Comparison of ENCODE assay signal across 21 cellular contexts in the genomic region with DNA sequence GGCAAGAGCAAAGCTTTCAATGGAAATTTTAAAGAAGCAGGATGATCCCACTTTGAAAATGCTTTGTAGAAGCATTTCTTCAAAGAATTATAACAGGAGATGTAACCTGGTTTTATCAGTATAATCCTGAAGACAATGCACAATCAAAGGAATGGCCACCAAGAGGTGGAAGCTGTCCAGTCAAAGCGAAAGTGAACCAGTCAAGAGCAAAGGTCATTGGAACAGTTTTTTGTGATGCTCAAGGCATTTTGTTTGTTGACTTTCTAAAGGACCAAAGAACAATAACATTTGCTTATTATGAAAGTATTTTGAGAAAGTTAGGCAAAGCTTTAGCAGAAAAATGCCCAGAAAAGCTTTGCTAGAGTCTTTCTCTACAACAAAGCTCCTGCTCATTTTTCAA. TPM values are rescaled to one million over a fixed set of nuclear protein-coding genes. Genes with fewer than 3 reads are reported as not detected.
DNase-seq lines count a peak whose midpoint lies in the region; ATAC-seq, FAIRE-seq and TF ChIP-seq lines count a peak whose summit lies in the region.
"Had no signal": no experiment of that assay in that cellular context is flagged by ENCODE, and none has a peak within 500 bp of the region (broad histone marks: within the 10 kb centered on the region; RNA-seq: fewer than 3 reads in every experiment).

No MANE protein-coding gene starts in this region.

- H4K20me1 ChIP-seq in K562 (replicated peaks; ENCODE audit: control insufficient read depth, insufficient read depth, low read length), result no peaks in the 10 kb centered on the region

- peaks cover 16% of the 10 kb centered on the region for H3K9me3 Mint-ChIP-seq in activated CD8-positive, alpha-beta T cell treated with anti-CD3 and anti-CD28 coated beads for 36 hours
- peaks cover 11% of the 10 kb centered on the region for H3K9me3 Mint-ChIP-seq in activated CD8-positive, alpha-beta T cell treated with anti-CD3 and anti-CD28 coated beads, Interleukin-2, amount 10 ng/mL, durations not matched to agents 7 days and 5 days (ENCODE audit: insufficient read depth)
- no peaks in the 10 kb centered on the region for H3K9me3 Mint-ChIP-seq in stimulated activated effector memory CD8-positive, alpha-beta T cell treated with anti-CD3 and anti-CD28 coated beads, Interleukin-12 subunit alpha, Interleukin-12 subunit beta, amount 100 ng/mL, for 72 hours
- peaks cover 6% of the 10 kb centered on the region for H3K9me3 Mint-ChIP-seq in chondrocyte (ENCODE audit: low read depth)

- H3K4me3 Mint-ChIP-seq in activated CD8-positive, alpha-beta T cell treated with anti-CD3 and anti-CD28 coated beads for 36 hours, result no peak overlapping the region
- H3K4me3 Mint-ChIP-seq in activated CD8-positive, alpha-beta T cell treated with anti-CD3 and anti-CD28 coated beads, Interleukin-2, amount 10 ng/mL, durations not matched to agents 7 days and 5 days, result no peak overlapping the region
- no peak overlapping the region for H3K4me3 Mint-ChIP-seq in stimulated activated effector memory CD8-positive, alpha-beta T cell treated with anti-CD3 and anti-CD28 coated beads, Interleukin-12 subunit alpha, Interleukin-12 subunit beta, amount 100 ng/mL, for 72 hours
- H3K4me3 Mint-ChIP-seq in chondrocyte (ENCODE audit: unreplicated experiment), result no peak overlapping the region

- TF ChIP-seq CTCF in activated CD8-positive, alpha-beta T cell treated with anti-CD3 and anti-CD28 coated beads for 36 hours (IDR thresholded peaks at IDR 0.05), result no peak
- TF ChIP-seq CTCF in K562 (IDR thresholded peaks at IDR 0.05 in 2 of 3, conservative IDR thresholded peaks at IDR 0.05 in 1 of 3; ENCODE audit: insufficient read depth in 2 of 3, low read depth in 1 of 3, low read length in 3 of 3) (no peak), chondrocyte (IDR thresholded peaks at IDR 0.05) (no peak)

- BruUV-seq in K562 (replicated peaks; lab: Mats Ljungman, UMichigan), result no TSS peak

- CTCF ChIA-PET in activated CD8-positive, alpha-beta T cell treated with anti-CD3 and anti-CD28 coated beads for 36 hours (lab: Charles Lee), result interaction anchor here (0.6 to 3.6 kb wide), 8 partner anchors 9 to 62 kb away, joined by 3 to 16 read pairs (median 4); a partner anchor contains a TSS
- CTCF ChIA-PET in activated CD8-positive, alpha-beta T cell treated with anti-CD3 and anti-CD28 coated beads, Interleukin-2, amount 10 ng/mL, durations not matched to agents 7 days and 5 days (lab: Charles Lee), result interaction anchor here (1.1 to 3.0 kb wide), 6 partner anchors 8 to 24 kb away, joined by 3 to 10 read pairs (median 4); no protein-coding TSS in a partner anchor
- CTCF ChIA-PET in K562 (lab: Yijun Ruan, JAX; ENCODE audit: low intra/inter-chr PET ratio), result no interaction called here

- no peak for TF ChIP-seq POLR2A in K562 (conservative IDR thresholded peaks at IDR 0.05)

- 45% methylated on average over 1 of the region's 1 CpG for WGBS in K562 (ENCODE audit: insufficient coverage, low coverage, missing lambda C conversion rate)

- H3K27ac ChIP-seq in K562 (ENCODE audit: extremely low read depth, low read depth, low read length), result no peak overlapping the region
- H3K27ac ChIP-seq: C4-2B had no signal

- no peaks in the 10 kb centered on the region for H3K9me1 ChIP-seq in K562 (ENCODE audit: control insufficient read depth, insufficient read depth, low read length)

- intact Hi-C loops in activated CD8-positive, alpha-beta T cell treated with anti-CD3 and anti-CD28 coated beads for 36 hours (cut with micrococcal nuclease), result no loop called here
- intact Hi-C loops in K562 (cut with micrococcal nuclease), result no loop called here

- ATAC-seq in activated CD8-positive, alpha-beta T cell treated with anti-CD3 and anti-CD28 coated beads for 36 hours, result no peak
- no peak for ATAC-seq in activated CD8-positive, alpha-beta T cell treated with anti-CD3 and anti-CD28 coated beads, Interleukin-2, amount 10 ng/mL, durations not matched to agents 7 days and 5 days
- ATAC-seq in K562, result no peak
- no peak for ATAC-seq in stimulated activated effector memory CD8-positive, alpha-beta T cell treated with anti-CD3 and anti-CD28 coated beads, Interleukin-12 subunit alpha, Interleukin-12 subunit beta, amount 100 ng/mL, for 72 hours
- ATAC-seq: SK-N-SH treated with all-trans-retinoic acid at 6 μM for 48 hours had no signal

- no peaks in the 10 kb centered on the region for H3K79me2 ChIP-seq in K562 (ENCODE audit: control insufficient read depth, insufficient read depth, low read length)

- peaks cover 3 to 21% of the 10 kb centered on the region in 2 experiments; a peak in 3 of 5 replicates for H3K4me1 ChIP-seq in K562 (replicated peaks in 1 of 2; ENCODE audit: control insufficient read depth in 2 of 2, insufficient read depth in 2 of 2, low read length in 2 of 2)

- H3K36me3 ChIP-seq in K562 (ENCODE audit: control insufficient read depth, insufficient read depth, low read length), result no peaks in the 10 kb centered on the region

- no peak overlapping the region for H2AFZ ChIP-seq in K562 (ENCODE audit: low read depth, low read length)

- POLR2A ChIA-PET in activated CD8-positive, alpha-beta T cell treated with anti-CD3 and anti-CD28 coated beads for 36 hours (lab: Charles Lee), result interaction anchor here (1.3 kb wide), 1 partner anchor 10 kb away, joined by 4 read pairs; no protein-coding TSS in a partner anchor
- POLR2A ChIA-PET in activated CD8-positive, alpha-beta T cell treated with anti-CD3 and anti-CD28 coated beads, Interleukin-2, amount 10 ng/mL, durations not matched to agents 7 days and 5 days (lab: Charles Lee), result interaction anchor here (2.1 kb wide), 1 partner anchor 17 kb away, joined by 5 read pairs; no protein-coding TSS in a partner anchor
- POLR2A ChIA-PET in K562 (lab: Yijun Ruan, JAX), result no interaction called here

- H3K27ac Mint-ChIP-seq in activated CD8-positive, alpha-beta T cell treated with anti-CD3 and anti-CD28 coated beads for 36 hours, result peak overlapping the region; percentile 70
- no peak overlapping the region for H3K27ac Mint-ChIP-seq in activated CD8-positive, alpha-beta T cell treated with anti-CD3 and anti-CD28 coated beads, Interleukin-2, amount 10 ng/mL, durations not matched to agents 7 days and 5 days
- peak overlapping the region; percentile 32 for H3K27ac Mint-ChIP-seq in stimulated activated effector memory CD8-positive, alpha-beta T cell treated with anti-CD3 and anti-CD28 coated beads, Interleukin-12 subunit alpha, Interleukin-12 subunit beta, amount 100 ng/mL, for 72 hours
- H3K27ac Mint-ChIP-seq in chondrocyte (ENCODE audit: unreplicated experiment), result no peak overlapping the region

- TF ChIP-seq EP300 in K562 (IDR thresholded peaks at IDR 0.05; ENCODE audit: low read length), result no peak

- H3K4me2 ChIP-seq in K562 (ENCODE audit: insufficient read depth, low read length), result no peak overlapping the region

- H3K9me3 ChIP-seq in K562 (replicated peaks; ENCODE audit: control insufficient read depth, insufficient read depth, low read depth, low read length), result no peaks in the 10 kb centered on the region

- H3K36me3 Mint-ChIP-seq in activated CD8-positive, alpha-beta T cell treated with anti-CD3 and anti-CD28 coated beads for 36 hours (ENCODE audit: low read depth), result peaks cover 25% of the 10 kb centered on the region
- H3K36me3 Mint-ChIP-seq in activated CD8-positive, alpha-beta T cell treated with anti-CD3 and anti-CD28 coated beads, Interleukin-2, amount 10 ng/mL, durations not matched to agents 7 days and 5 days (ENCODE audit: low read depth), result peaks cover 18% of the 10 kb centered on the region
- H3K36me3 Mint-ChIP-seq in stimulated activated effector memory CD8-positive, alpha-beta T cell treated with anti-CD3 and anti-CD28 coated beads, Interleukin-12 subunit alpha, Interleukin-12 subunit beta, amount 100 ng/mL, for 72 hours, result no peaks in the 10 kb centered on the region
- no peaks in the 10 kb centered on the region for H3K36me3 Mint-ChIP-seq in chondrocyte (ENCODE audit: low read depth)

- no peaks in the 10 kb centered on the region for H3K27me3 ChIP-seq in K562 (ENCODE audit: control insufficient read depth in 2 of 2, insufficient read depth in 2 of 2, low read length in 2 of 2)

- no peak overlapping the region for H3K9ac ChIP-seq in K562 (ENCODE audit: insufficient read depth in 1 of 2, low read depth in 2 of 2, low read length in 2 of 2)

- H3K4me1 Mint-ChIP-seq in activated CD8-positive, alpha-beta T cell treated with anti-CD3 and anti-CD28 coated beads for 36 hours (ENCODE audit: low read depth), result peaks cover 50% of the 10 kb centered on the region
- peaks cover 32% of the 10 kb centered on the region for H3K4me1 Mint-ChIP-seq in activated CD8-positive, alpha-beta T cell treated with anti-CD3 and anti-CD28 coated beads, Interleukin-2, amount 10 ng/mL, durations not matched to agents 7 days and 5 days (ENCODE audit: low read depth)
- H3K4me1 Mint-ChIP-seq in stimulated activated effector memory CD8-positive, alpha-beta T cell treated with anti-CD3 and anti-CD28 coated beads, Interleukin-12 subunit alpha, Interleukin-12 subunit beta, amount 100 ng/mL, for 72 hours, result peaks cover 38% of the 10 kb centered on the region
- no peaks in the 10 kb centered on the region for H3K4me1 Mint-ChIP-seq in chondrocyte (ENCODE audit: low read depth)

- H3K27me3 Mint-ChIP-seq in activated CD8-positive, alpha-beta T cell treated with anti-CD3 and anti-CD28 coated beads for 36 hours, result no peaks in the 10 kb centered on the region
- H3K27me3 Mint-ChIP-seq in activated CD8-positive, alpha-beta T cell treated with anti-CD3 and anti-CD28 coated beads, Interleukin-2, amount 10 ng/mL, durations not matched to agents 7 days and 5 days (ENCODE audit: low read depth), result no peaks in the 10 kb centered on the region
- H3K27me3 Mint-ChIP-seq in chondrocyte (ENCODE audit: low read depth), result peaks cover 6% of the 10 kb centered on the region

- no peak overlapping the region for H3K4me3 ChIP-seq in K562

- TF ChIP-seq RAD21 in K562 (CRISPR knock-in tag; conservative IDR thresholded peaks at IDR 0.05 in 1 of 2, IDR thresholded peaks at IDR 0.05 in 1 of 2), result no peak

- in situ Hi-C loops in K562 (cut with MboI), result no loop called here

- FAIRE-seq in GM19239 (lab: Jason Lieb, UNC) (peak; percentile 92), K562 (lab: Jason Lieb, UNC) (no peak)
- FAIRE-seq: A204.1, H1, RCC 7860 had no signal

- no peak for DNase-seq in activated CD8-positive, alpha-beta T cell treated with anti-CD3 and anti-CD28 coated beads for 36 hours
- DNase-seq in activated CD8-positive, alpha-beta T cell treated with anti-CD3 and anti-CD28 coated beads, Interleukin-2, amount 10 ng/mL, durations not matched to agents 7 days and 5 days, result no peak
- no peak for DNase-seq in GM19239 (ENCODE audit: insufficient read length, low spot score)
- DNase-seq in K562 (ENCODE audit: extremely low read depth in 1 of 4, low spot score in 3 of 4), result no peak
- DNase-seq in stimulated activated effector memory CD8-positive, alpha-beta T cell treated with anti-CD3 and anti-CD28 coated beads, Interleukin-12 subunit alpha, Interleukin-12 subunit beta, amount 100 ng/mL, for 72 hours (ENCODE audit: low spot score in 2 of 2), result no peak
- DNase-seq in chondrocyte (ENCODE audit: low spot score), result no peak
- no peak for DNase-seq in SW480 (ENCODE audit: low spot score)
- DNase-seq in medulla oblongata (ENCODE audit: extremely low spot score), result no peak
- DNase-seq: Calu3, NCI-H1048, NCI-H146, NCI-H2081, NCI-H510A treated with DMSO at 0.1 percent for 48 hours, NCI-H82, Right ventricle myocardium superior had no signal

RNA-seq across cellular contexts. Expression of a gene that starts 5.5 kb away (rescaled TPM):
- total RNA-seq in activated CD8-positive, alpha-beta T cell treated with anti-CD3 and anti-CD28 coated beads for 36 hours, result 10 to 100 TPM; 18.1 to 20.1 TPM
- 10 to 100 TPM; 14.0 to 15.4 TPM for total RNA-seq in activated CD8-positive, alpha-beta T cell treated with anti-CD3 and anti-CD28 coated beads, Interleukin-2, amount 10 ng/mL, durations not matched to agents 7 days and 5 days
- 3.9 and 4.7 TPM in 2 replicates for total RNA-seq in K562 (2011; cell fraction: chromatin; rRNA removed; ENCODE audit: low replicate concordance)
- 1.5 and 2.4 TPM in 2 replicates for total RNA-seq in K562 (2011; cell fraction: nucleolus; rRNA removed)
- 2.9 and 3.3 TPM in 2 replicates for total RNA-seq in K562 (2011; cell fraction: nucleoplasm; rRNA removed)
- total RNA-seq in K562 (2014; rRNA removed) (0.82 and 1.4 TPM in 2 replicates), K562 (2014; rRNA removed; fragmentation: Illumina TruSeq; extraction: Trizol) (2.2 and 2.5 TPM in 2 replicates), K562 (2015; rRNA removed; fragmentation: Illumina TruSeq; extraction: Trizol) (6.8 TPM in 2 replicates), K562 (2021) (1.9 and 2.5 TPM in 2 replicates), chondrocyte (not detected in 3 replicates)
- polyA plus RNA-seq in K562 (2011; rRNA removed) (2.0 and 7.3 TPM in 2 replicates), K562 (2014; fragmentation: Illumina TruSeq; extraction: Trizol) (3.1 and 3.5 TPM in 2 replicates), K562 (2014; fragmentation: Nextera tagmentation; extraction: Ambion mirVana) (1 to 10 TPM; 1.0 to 1.5 TPM), K562 (2014; rRNA removed) (1.6 and 1.8 TPM in 2 replicates)
- polyA plus RNA-seq in K562 (2011; cell fraction: cytosol; rRNA removed), result 0.37 and 4.0 TPM in 2 replicates
- 2.0 and 6.2 TPM in 2 replicates for polyA plus RNA-seq in K562 (2011; cell fraction: nucleus; rRNA removed)
- polyA plus RNA-seq in K562 (2012), result 3.1 and 5.8 TPM in 2 replicates
- polyA minus RNA-seq in K562 (2011; rRNA and poly(A)+ RNA removed), result 3.3 and 12.3 TPM in 2 replicates
- 0.48 and 1.8 TPM in 2 replicates for polyA minus RNA-seq in K562 (2011; cell fraction: cytosol; rRNA and poly(A)+ RNA removed)
- polyA minus RNA-seq in K562 (2011; cell fraction: nucleus; rRNA and poly(A)+ RNA removed), result 0.94 and 7.8 TPM in 2 replicates
- total RNA-seq: Calu3, H1, MCF 10A had no signal
- polyA plus RNA-seq: H1 had no signal

Comparison
In these comparisons a context has a peak if more than half of its experiments do, and no peak if none do; other contexts are left out.
1. H3K27ac Mint-ChIP-seq: peak in activated CD8-positive, alpha-beta T cell treated with anti-CD3 and anti-CD28 coated beads for 36 hours (single experiment) and stimulated activated effector memory CD8-positive, alpha-beta T cell treated with anti-CD3 and anti-CD28 coated beads, Interleukin-12 subunit alpha, Interleukin-12 subunit beta, amount 100 ng/mL, for 72 hours (single experiment); none in activated CD8-positive, alpha-beta T cell treated with anti-CD3 and anti-CD28 coated beads, Interleukin-2, amount 10 ng/mL, durations not matched to agents 7 days and 5 days (single experiment) and chondrocyte (single experiment).